11 cellular contexts compared by ENCODE assay signal in the genomic region with DNA sequence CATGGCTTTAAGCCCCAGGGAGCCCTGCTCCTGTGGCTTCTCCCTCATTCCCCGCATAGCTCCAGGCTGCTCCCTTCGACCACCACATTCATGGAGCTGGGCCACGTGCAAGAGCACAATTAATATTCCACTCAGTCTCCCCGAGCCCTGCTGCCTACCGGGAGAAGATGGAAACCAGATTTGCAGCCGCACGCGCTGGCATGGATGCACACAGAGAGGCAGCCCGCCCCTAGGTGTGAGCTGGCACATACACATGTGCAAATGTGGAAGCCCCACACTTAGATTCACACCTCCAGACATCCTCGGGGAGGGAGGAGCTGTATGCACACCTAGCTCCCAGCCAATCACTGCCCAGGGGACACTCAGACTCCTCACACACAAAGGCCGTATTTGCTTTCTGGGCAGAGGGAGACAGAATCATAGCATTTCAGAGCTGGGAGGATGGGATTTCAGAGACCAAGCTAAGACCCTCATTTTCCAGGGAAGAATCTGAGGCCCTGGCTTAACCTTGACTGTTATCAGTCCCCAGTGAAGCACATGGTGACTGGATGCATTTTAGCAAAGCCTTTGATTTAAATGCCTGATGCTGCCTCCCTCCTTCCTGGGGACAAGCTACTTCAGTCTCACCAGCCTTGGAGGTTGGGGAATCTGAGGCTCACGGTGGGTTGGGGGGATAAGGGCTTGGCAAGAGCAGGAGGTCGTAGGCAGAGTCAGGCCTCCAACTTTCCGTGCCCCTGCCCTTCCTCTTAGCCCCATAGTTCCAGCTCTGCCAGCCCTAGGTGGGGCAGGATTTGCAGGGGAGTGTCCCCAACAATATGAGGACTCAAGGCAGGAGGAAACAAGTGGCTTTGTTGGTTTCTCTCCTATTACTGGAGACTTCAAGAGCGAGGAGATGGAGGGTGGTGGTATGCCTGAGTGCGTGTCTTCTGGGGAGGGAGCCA. TPM values are rescaled to one million over a fixed set of nuclear protein-coding genes. Genes with fewer than 3 reads are reported as not detected.
DNase-seq lines count a peak whose midpoint lies in the region; ATAC-seq and TF ChIP-seq lines count a peak whose summit lies in the region.
"Had no signal": no experiment of that assay in that cellular context is flagged by ENCODE, and none has a peak within 500 bp of the region (broad histone marks: within the 10 kb centered on the region; RNA-seq: fewer than 3 reads in every experiment).

No MANE protein-coding gene starts in this region.

- H3K4me3 ChIP-seq in ACC112 (ENCODE audit: low read depth, low read length) (no peak overlapping the region), PC-9 (no peak overlapping the region), esophagus squamous epithelium (no peak overlapping the region)
- H3K4me3 ChIP-seq: dorsolateral prefrontal cortex had no signal

- H3K4me1 Mint-ChIP-seq in activated T-cell treated with anti-CD3 and anti-CD28 coated beads, Interleukin-2, amount 50 U/mL, for 72 hours (ENCODE audit: low read depth) = peaks cover 6% of the 10 kb centered on the region

- TF ChIP-seq POLR2A in esophagus squamous epithelium (IDR thresholded peaks at IDR 0.05) = no peak

- peak overlapping the region; percentile 34 for H3K4me2 ChIP-seq in PC-9

- H3K9me3 ChIP-seq in PC-9 (ENCODE audit: insufficient read depth, low read depth) (no peaks in the 10 kb centered on the region), esophagus squamous epithelium (no peaks in the 10 kb centered on the region)

- H2AFZ ChIP-seq in ACC112 (ENCODE audit: low read length, unreplicated experiment) = peak overlapping the region; percentile 40
- 0 out of 2 replicates have a peak overlapping the region, but pooled peaks have one; percentile 3 for H2AFZ ChIP-seq in PC-9

- no TSS peak for BruUV-seq in PC-9 (replicated peaks; lab: Mats Ljungman, UMichigan)

- H3F3A ChIP-seq in PC-9 (ENCODE audit: insufficient read depth, low read depth) = peaks cover 15% of the 10 kb centered on the region

- no peaks in the 10 kb centered on the region for H3K9me3 Mint-ChIP-seq in activated T-cell treated with anti-CD3 and anti-CD28 coated beads, Interleukin-2, amount 50 U/mL, for 72 hours

- H3K4me1 ChIP-seq in ACC112 (ENCODE audit: control insufficient read depth, insufficient read depth, low read length, unreplicated experiment) = peaks cover 31% of the 10 kb centered on the region
- peaks cover 32% of the 10 kb centered on the region for H3K4me1 ChIP-seq in PC-9 (replicated peaks; ENCODE audit: insufficient read depth)
- H3K4me1 ChIP-seq in esophagus squamous epithelium = peaks cover 2 to 48% (median 28%) of the 10 kb centered on the region in 3 donors

- intact Hi-C loops in PC-9 (cut with micrococcal nuclease; ENCODE audit: unreplicated experiment) = no loop called here
- intact Hi-C loops in esophagus squamous epithelium (cut with DNase I) = no loop called here
- intact Hi-C loops in posterior vena cava (cut with DNase I) = no loop called here

- no peaks in the 10 kb centered on the region for H4K20me1 ChIP-seq in PC-9 (ENCODE audit: insufficient read depth)

- WGBS in esophagus squamous epithelium, 2 donors = 73% methylated on average over 6 to 9 of the region's 16 CpGs

- no peak for ATAC-seq in activated T-cell treated with anti-CD3 and anti-CD28 coated beads, Interleukin-2, amount 50 U/mL, for 72 hours (replicated peaks in 1 of 2)
- no peak for ATAC-seq in HG03354 (IDR thresholded peaks at IDR 0.05; ENCODE audit: poor library complexity, severe bottlenecking, unreplicated experiment)

- H3K4me3 Mint-ChIP-seq in activated T-cell treated with anti-CD3 and anti-CD28 coated beads, Interleukin-2, amount 50 U/mL, for 72 hours = no peak overlapping the region

- POLR2A ChIA-PET in PC-9 (lab: Charles Lee; ENCODE audit: unreplicated experiment) = interaction anchor here (0.7 kb wide), 1 partner anchor 1698 kb away, joined by 3 read pairs; no protein-coding TSS in a partner anchor

- TF ChIP-seq CTCF in PC-9 (conservative IDR thresholded peaks at IDR 0.05) (no peak), esophagus squamous epithelium (IDR thresholded peaks at IDR 0.05) (no peak)

- CTCF ChIA-PET in PC-9 (lab: Charles Lee) = interaction anchor here (1.1 kb wide), 1 partner anchor 32 kb away, joined by 3 read pairs; no protein-coding TSS in a partner anchor

- DNase-seq in PC-9 (no peak), esophagus squamous epithelium (lab: John Stamatoyannopoulos, UW) (no peak), posterior vena cava (ENCODE audit: low spot score) (peak; percentile 72), NCI-H1092 treated with DMSO at 0.1 percent for 48 hours (lab: John Stamatoyannopoulos, UW) (no peak), NCI-H1930 (lab: John Stamatoyannopoulos, UW) (no peak)
- DNase-seq in activated T-cell treated with anti-CD3 and anti-CD28 coated beads, Interleukin-2, amount 50 U/mL, for 72 hours = no peak
- DNase-seq: dorsolateral prefrontal cortex, kidney, T-helper 1 cell had no signal

- H3K27ac Mint-ChIP-seq in activated T-cell treated with anti-CD3 and anti-CD28 coated beads, Interleukin-2, amount 50 U/mL, for 72 hours = no peak overlapping the region

- no peaks in the 10 kb centered on the region for H3K9me2 ChIP-seq in PC-9 (ENCODE audit: insufficient read depth)

- no peaks in the 10 kb centered on the region for H3K36me3 Mint-ChIP-seq in activated T-cell treated with anti-CD3 and anti-CD28 coated beads, Interleukin-2, amount 50 U/mL, for 72 hours (ENCODE audit: insufficient read depth in 2 of 2)

- H3K27ac ChIP-seq in ACC112 (ENCODE audit: low read depth, low read length) (peak overlapping the region; percentile 91), PC-9 (0 out of 2 replicates have a peak overlapping the region, but pooled peaks have one; percentile 9), esophagus squamous epithelium (peak overlapping the region; percentile 66 to 85 (median 72))
- H3K27ac ChIP-seq: dorsolateral prefrontal cortex had no signal

- H3K27me3 Mint-ChIP-seq in activated T-cell treated with anti-CD3 and anti-CD28 coated beads, Interleukin-2, amount 50 U/mL, for 72 hours (ENCODE audit: low read depth) = peaks cover 23% of the 10 kb centered on the region

- H3K79me2 ChIP-seq in ACC112 (ENCODE audit: control insufficient read depth, insufficient read depth, low read length, unreplicated experiment) = no peaks in the 10 kb centered on the region
- no peaks in the 10 kb centered on the region for H3K79me2 ChIP-seq in PC-9 (ENCODE audit: low read depth)

- H3K27me3 ChIP-seq in ACC112 (ENCODE audit: insufficient read depth, low read length) (no peaks in the 10 kb centered on the region), PC-9 (ENCODE audit: insufficient read depth, low read depth) (no peaks in the 10 kb centered on the region), esophagus squamous epithelium (peaks cover 0 to 16% (median 0%) of the 10 kb centered on the region in 4 donors)

- H3K36me3 ChIP-seq in ACC112 (ENCODE audit: insufficient read depth, low read length) = no peaks in the 10 kb centered on the region
- no peaks in the 10 kb centered on the region for H3K36me3 ChIP-seq in PC-9 (ENCODE audit: low read depth)
- H3K36me3 ChIP-seq in esophagus squamous epithelium = no peaks in the 10 kb centered on the region

RNA-seq across cellular contexts. Expression of gene CREB3L1, which starts 5.3 kb away (rescaled TPM):
- 1.3 and 3.1 TPM in 2 replicates for total RNA-seq in PC-9 (2021)
- total RNA-seq in esophagus squamous epithelium = 1 to 10 TPM in 1 of 4 donors, under 1 TPM in 3; 0.13 to 2.1 (median 0.63) TPM
- total RNA-seq in posterior vena cava = 10 to 100 TPM; 14.3 to 25.8 TPM
- total RNA-seq in activated T-cell treated with anti-CD3 and anti-CD28 coated beads, Interleukin-2, amount 50 U/mL, for 72 hours = not detected

Comparison
In these comparisons a context has a peak if more than half of its experiments do, and no peak if none do; other contexts are left out.
1. H3K27ac ChIP-seq: peak in every context shown above with its lines; median percentile 91 in ACC112; 72 in esophagus squamous epithelium; 9 in PC-9.